In the genomic region with DNA sequence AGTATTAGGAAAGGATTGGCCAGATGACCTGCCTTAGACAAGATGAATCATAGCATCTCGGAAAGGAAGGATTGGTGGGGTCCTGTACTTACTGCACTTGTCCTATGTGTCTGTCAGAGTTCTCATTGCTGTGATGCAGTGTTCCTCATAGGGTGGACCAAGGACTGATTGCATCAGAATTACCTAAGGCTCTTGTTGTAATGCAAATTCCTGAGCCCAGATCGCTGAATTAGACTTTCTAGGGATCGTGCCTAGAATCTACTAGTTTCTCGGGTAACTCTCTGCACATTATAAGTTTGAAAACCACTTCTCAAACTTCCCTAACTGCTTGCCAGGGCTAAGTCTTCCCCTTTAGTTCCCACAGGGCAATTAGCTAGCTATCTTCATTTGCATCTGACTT, we compare ENCODE assay signal across 19 cellular contexts.
"Had no signal": no experiment of that assay in that cellular context is flagged by ENCODE, and none has a peak within 500 bp of the region (broad histone marks: within the 10 kb centered on the region; RNA-seq: fewer than 3 reads in every experiment).

No MANE protein-coding gene starts in this region.

- H3K4me3 Mint-ChIP-seq: activated T-helper 1 cell treated with anti-CD3 and anti-CD28 coated beads, Interleukin-12 subunit alpha, Interleukin-12 subunit beta, Interleukin-2, Interleukin-4 antibody, amounts not matched to agents 30 ng/mL and 10 ng/mL and 1 ng/mL, durations not matched to agents 14 hours and 24 hours and 36 hours; mesothelial cell of epicardium; neural crest cell had no signal

- H3K27ac ChIP-seq: adrenal gland, colonic mucosa, foreskin keratinocyte, lower lobe of right lung, spleen, stomach, testis, upper lobe of right lung had no signal

- ATAC-seq: activated CD4-positive, CD25-positive, alpha-beta regulatory T cell treated with anti-CD3 and anti-CD28 coated beads, Interleukin-2, amount 50 U/mL, for 24 hours; foreskin keratinocyte; left cardiac atrium; lower lobe of right lung; sciatic nerve; upper lobe of right lung had no signal

- H3K4me3 ChIP-seq: adrenal gland, colonic mucosa, lower lobe of right lung, spleen, stomach, testis, upper lobe of right lung had no signal

- H3K27ac Mint-ChIP-seq: activated T-helper 1 cell treated with anti-CD3 and anti-CD28 coated beads, Interleukin-12 subunit alpha, Interleukin-12 subunit beta, Interleukin-2, Interleukin-4 antibody, amounts not matched to agents 30 ng/mL and 10 ng/mL and 1 ng/mL, durations not matched to agents 14 hours and 24 hours and 36 hours; mesothelial cell of epicardium had no signal

- H3K9me3 Mint-ChIP-seq: activated T-helper 1 cell treated with anti-CD3 and anti-CD28 coated beads, Interleukin-12 subunit alpha, Interleukin-12 subunit beta, Interleukin-2, Interleukin-4 antibody, amounts not matched to agents 30 ng/mL and 10 ng/mL and 1 ng/mL, durations not matched to agents 14 hours and 24 hours and 36 hours; T-cell had no signal

- H3K27me3 Mint-ChIP-seq: T-cell had no signal

- DNase-seq: activated naive CD4-positive, alpha-beta T cell treated with Interleukin-2 at 50 U/mL for 16 hours; adrenal gland; central memory CD4-positive, alpha-beta T cell; colonic mucosa; foreskin keratinocyte; glutamatergic neuron; left cardiac atrium; lower lobe of right lung; spleen; stomach; T-cell; T-helper 9 cell; testis; upper lobe of right lung had no signal

- H3K27me3 ChIP-seq: adrenal gland, colonic mucosa, foreskin keratinocyte, spleen, stomach, testis, upper lobe of right lung had no signal

- H3K36me3 ChIP-seq: adrenal gland, colonic mucosa, stomach, upper lobe of right lung had no signal
